ENCODE assay signal across 3 cellular contexts in the genomic region with DNA sequence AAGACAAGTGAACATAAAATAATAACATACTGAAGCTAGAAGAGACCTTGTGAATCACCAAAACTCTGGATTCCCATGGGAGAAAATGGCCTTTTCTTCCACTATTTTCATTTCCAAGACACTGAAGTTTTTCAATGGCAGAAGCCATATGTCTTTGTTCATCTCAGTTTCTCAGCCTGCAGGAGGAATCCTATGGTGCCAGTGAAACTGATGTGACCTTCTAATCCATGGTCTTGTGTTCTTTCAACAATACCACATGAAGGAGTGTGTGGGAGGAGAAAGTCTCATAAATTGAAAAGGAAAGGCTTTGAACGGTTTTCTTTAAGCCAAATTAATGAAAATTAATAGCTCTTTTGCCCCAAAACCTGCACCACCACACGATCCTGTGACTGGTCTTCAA.
"Had no signal": no experiment of that assay in that cellular context is flagged by ENCODE, and none has a peak within 500 bp of the region (broad histone marks: within the 10 kb centered on the region; RNA-seq: fewer than 3 reads in every experiment).

No MANE protein-coding gene starts in this region.

- DNase-seq: GDM1, GF-D8 had no signal

- ATAC-seq: GM12878 had no signal
